Comparison of ENCODE assay signal across 1 cellular context in the genomic region with DNA sequence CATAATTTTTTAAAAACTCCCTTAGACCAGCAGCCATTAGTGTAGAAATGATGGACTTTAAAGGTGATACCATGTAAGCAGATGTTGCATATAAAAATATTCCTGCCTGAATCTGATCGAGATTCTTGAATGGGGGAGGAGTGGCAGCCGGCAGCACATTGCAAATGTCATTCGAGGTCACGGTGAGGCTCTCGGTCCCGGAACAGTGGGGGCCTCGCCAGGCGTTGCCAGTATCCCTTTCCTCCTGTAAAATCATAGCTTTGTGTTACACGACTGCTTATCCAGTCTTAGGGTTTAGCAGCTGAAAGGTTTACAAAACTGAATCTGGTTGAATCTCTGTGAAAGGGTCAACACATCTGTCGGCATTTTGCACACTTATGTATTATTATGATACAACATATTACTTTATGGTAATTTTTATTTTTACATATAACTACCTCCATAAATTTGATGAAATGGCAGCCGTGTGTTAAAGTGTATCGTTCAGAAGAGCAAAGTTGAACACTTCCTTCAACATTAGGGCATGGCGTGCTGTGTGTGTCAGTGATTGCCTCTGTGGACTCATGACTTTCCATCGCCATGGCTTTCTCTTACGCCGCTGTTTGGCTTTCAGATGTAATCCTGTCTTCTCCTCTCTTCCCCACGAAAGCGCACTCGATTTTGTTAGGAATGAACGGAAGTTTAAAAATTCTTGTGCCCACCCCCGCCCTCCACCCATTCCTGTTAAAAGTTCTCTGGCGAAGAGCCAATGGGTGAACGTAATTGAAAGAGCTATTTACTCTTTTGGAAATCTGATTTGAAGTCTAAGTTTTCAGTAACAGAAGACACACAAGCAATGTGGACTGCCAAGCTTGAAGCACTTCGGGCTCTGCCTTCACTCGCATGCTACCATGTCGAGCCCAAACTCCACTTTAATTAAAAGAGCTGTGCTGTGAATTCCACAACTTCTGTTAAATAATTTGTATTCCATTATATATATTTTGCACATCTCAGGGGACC.
TF ChIP-seq lines count a peak whose summit lies in the region.

No MANE protein-coding gene starts in this region.

TF ChIP-seq in IMR-90, 13 proteins besides CTCF, POLR2A, EP300 and RAD21:
- TF ChIP-seq RCOR1 (IDR thresholded peaks at IDR 0.05; ENCODE audit: insufficient replicate concordance, low read length): no peak
